ENCODE assay signal across 5 cellular contexts in the genomic region with DNA sequence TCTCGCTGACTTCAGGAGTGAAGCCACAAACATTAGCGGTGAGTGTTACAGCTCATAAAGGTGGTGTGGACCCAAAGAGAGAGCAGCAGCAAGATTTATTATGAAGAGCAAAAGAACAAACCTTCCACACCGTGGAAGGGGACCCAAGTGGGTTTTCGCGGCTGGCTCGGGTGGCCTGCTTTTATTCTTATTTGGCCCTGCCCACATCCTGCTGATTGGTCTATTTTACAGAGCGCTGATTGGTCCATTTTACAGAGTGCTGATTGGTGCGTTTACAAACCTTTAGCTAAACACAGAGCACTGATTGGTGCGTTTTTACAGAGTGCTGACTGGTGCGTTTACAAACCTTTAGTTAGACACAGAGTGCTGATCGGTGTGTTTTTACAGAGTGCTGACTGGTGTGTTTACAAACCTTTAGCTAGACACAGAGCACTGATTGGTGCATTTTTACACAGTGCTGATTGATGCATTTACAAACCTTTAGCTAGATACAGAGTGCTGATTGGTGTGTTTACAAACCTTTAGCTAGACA. TPM values are rescaled to one million over a fixed set of nuclear protein-coding genes. Genes with fewer than 3 reads are reported as not detected.
"Had no signal": no experiment of that assay in that cellular context is flagged by ENCODE, and none has a peak within 500 bp of the region (broad histone marks: within the 10 kb centered on the region; RNA-seq: fewer than 3 reads in every experiment).

No MANE protein-coding gene starts in this region.

RNA-seq across cellular contexts. Expression of gene KIF4B, which starts 37.5 kb away (rescaled TPM):
- total RNA-seq: MCF 10A, PC-3, Peyer's patch, Right ventricle myocardium superior, SJSA1 had no signal
